ENCODE assay signal across 8 cellular contexts in genomic region chr16:47779201-47780016, GRCh38.
DNase-seq lines count a peak whose midpoint lies in the region; ATAC-seq and TF ChIP-seq lines count a peak whose summit lies in the region.

No MANE protein-coding gene starts in this region.

- no peak overlapping the region for H3K27ac Mint-ChIP-seq in progenitor cell of endocrine pancreas

- H3K27me3 ChIP-seq in upper lobe of left lung, result no peaks in the 10 kb centered on the region

- H3K4me3 Mint-ChIP-seq in progenitor cell of endocrine pancreas (ENCODE audit: low read depth), result no peak overlapping the region

- H3K9me3 Mint-ChIP-seq in progenitor cell of endocrine pancreas (ENCODE audit: low read depth), result peaks cover 9% of the 10 kb centered on the region

- TF ChIP-seq POLR2A in upper lobe of left lung (IDR thresholded peaks at IDR 0.05), result no peak

- DNase-seq in DMS79 treated with DMSO at 0.1 percent for 48 hours (lab: John Stamatoyannopoulos, UW) (peak; percentile 3), DMS79 (lab: John Stamatoyannopoulos, UW) (no peak), lung microvascular endothelial cell (ENCODE audit: low read depth in 2 of 2) (peak; percentile 16 to 55), upper lobe of left lung (no peak), NCI-H1048 (lab: John Stamatoyannopoulos, UW) (no peak), progenitor cell of endocrine pancreas (ENCODE audit: low spot score, unreplicated experiment) (no peak)
- DNase-seq in activated naive CD4-positive, alpha-beta T cell treated with anti-CD3 and anti-CD28 coated beads, Interleukin-2, amount 50 U/mL, for 16 hours, result peak; percentile 14

- H3K4me3 ChIP-seq in upper lobe of left lung, result peak overlapping the region in 3 of 4 donors; percentile 15 to 39 (median 33)

- no peak for TF ChIP-seq EP300 in upper lobe of left lung (IDR thresholded peaks at IDR 0.05)

- no peaks in the 10 kb centered on the region for H3K36me3 ChIP-seq in upper lobe of left lung

- peak overlapping the region in 3 of 4 donors; percentile 7 to 13 (median 12) for H3K27ac ChIP-seq in upper lobe of left lung

- peaks cover 0 to 3% (median 0%) of the 10 kb centered on the region in 4 donors for H3K4me1 ChIP-seq in upper lobe of left lung

- H3K4me1 Mint-ChIP-seq in progenitor cell of endocrine pancreas (ENCODE audit: low read depth), result no peaks in the 10 kb centered on the region

- 17 to 27% methylated on average over 7 of the region's 7 CpGs for WGBS in upper lobe of left lung, 2 donors

- no peaks in the 10 kb centered on the region for H3K27me3 Mint-ChIP-seq in progenitor cell of endocrine pancreas

- H3K9me3 ChIP-seq in upper lobe of left lung, result no peaks in the 10 kb centered on the region

- ATAC-seq in HG03571 (IDR thresholded peaks at IDR 0.05; ENCODE audit: unreplicated experiment) (peak; percentile 67), upper lobe of left lung (ENCODE audit: low FRiP score in 2 of 2) (peak in 1 of 2 donors; percentile 41)

- H3K36me3 Mint-ChIP-seq in progenitor cell of endocrine pancreas (ENCODE audit: insufficient read depth), result no peaks in the 10 kb centered on the region

- peak in 1 of 6 experiments; percentile 5 for TF ChIP-seq CTCF in upper lobe of left lung (IDR thresholded peaks at IDR 0.05)
- no peak for TF ChIP-seq CTCF in progenitor cell of endocrine pancreas (IDR thresholded peaks at IDR 0.05; ENCODE audit: unreplicated experiment)

Comparison
In these comparisons a context has a peak if more than half of its experiments do, and no peak if none do; other contexts are left out.
1. DNase-seq: peak in DMS79 treated with DMSO at 0.1 percent for 48 hours (single experiment), activated naive CD4-positive, alpha-beta T cell treated with anti-CD3 and anti-CD28 coated beads, Interleukin-2, amount 50 U/mL, for 16 hours (single experiment) and lung microvascular endothelial cell (2 of 2); none in DMS79 (single experiment), upper lobe of left lung (0 of 2), NCI-H1048 (single experiment) and progenitor cell of endocrine pancreas (single experiment).